19 cellular contexts compared by ENCODE assay signal in the genomic region with DNA sequence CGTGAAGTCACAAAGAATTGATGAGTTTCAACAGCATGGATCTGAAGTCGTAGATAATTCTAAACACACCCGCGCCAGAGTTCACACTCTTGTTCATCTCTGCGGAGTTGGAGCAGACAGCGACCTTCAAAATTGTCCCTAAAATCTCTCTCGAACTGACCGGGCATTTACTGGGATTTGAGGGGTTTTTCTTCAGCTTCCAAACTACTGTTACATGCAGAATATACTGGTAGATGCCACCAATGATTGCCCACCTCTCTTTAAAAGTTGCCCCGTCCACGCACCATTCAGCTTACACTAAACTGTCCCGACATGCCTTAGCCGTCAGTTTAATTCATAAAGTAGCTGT. TPM values are rescaled to one million over a fixed set of nuclear protein-coding genes. Genes with fewer than 3 reads are reported as not detected.
DNase-seq lines count a peak whose midpoint lies in the region; TF ChIP-seq lines count a peak whose summit lies in the region.
"Had no signal": no experiment of that assay in that cellular context is flagged by ENCODE, and none has a peak within 500 bp of the region (broad histone marks: within the 10 kb centered on the region; RNA-seq: fewer than 3 reads in every experiment).

No MANE protein-coding gene starts in this region.

- DNase-seq in BE2C (no peak), endothelial cell (ENCODE audit: low spot score) (no peak), EL (no peak), brain microvascular endothelial cell (no peak), SK-N-DZ (ENCODE audit: low spot score) (no peak)
- DNase-seq in activated naive CD4-positive, alpha-beta T cell (lab: John Stamatoyannopoulos, UW) = no peak
- DNase-seq: activated CD4-positive, alpha-beta T cell treated with anti-CD3 and anti-CD28 coated beads, Interleukin-2, amount 50 U/mL, for 4 hours; activated naive CD4-positive, alpha-beta T cell treated with anti-CD3 and anti-CD28 coated beads, Interleukin-2, amount 10 ng/mL, durations not matched to agents 7 days and 5 days; CD4-positive, alpha-beta memory T cell; DND-41; kidney; midbrain; NCI-H1930; NCI-H446 treated with DMSO at 0.1 percent for 48 hours; nucleus accumbens; stimulated activated naive CD8-positive, alpha-beta T cell treated with anti-CD3 and anti-CD28 coated beads, Interleukin-15, Interleukin-2, amounts not matched to agents 100 U/mL and 50 U/mL, for 24 hours had no signal

- no peak overlapping the region for H3K27ac Mint-ChIP-seq in endothelial cell (ENCODE audit: unreplicated experiment)
- H3K27ac Mint-ChIP-seq in nephron = no peak overlapping the region
- H3K27ac Mint-ChIP-seq: activated naive CD4-positive, alpha-beta T cell treated with anti-CD3 and anti-CD28 coated beads, Interleukin-2, amount 10 ng/mL, durations not matched to agents 7 days and 5 days; CD4-positive, alpha-beta memory T cell; dendritic cell treated with granulocyte-macrophage colony-stimulating factor and Interleukin-4, amounts not matched to agents 40 ng/mL and 50 ng/mL, for 4 days had no signal

- H3K36me3 Mint-ChIP-seq in endothelial cell (ENCODE audit: low read depth, unreplicated experiment) (no peaks in the 10 kb centered on the region), nephron (ENCODE audit: low read depth) (no peaks in the 10 kb centered on the region)
- H3K36me3 Mint-ChIP-seq: activated naive CD4-positive, alpha-beta T cell treated with anti-CD3 and anti-CD28 coated beads, Interleukin-2, amount 10 ng/mL, durations not matched to agents 7 days and 5 days had no signal

- H3K27me3 Mint-ChIP-seq in endothelial cell (ENCODE audit: unreplicated experiment) = peaks cover 22% of the 10 kb centered on the region
- peaks cover 91% of the 10 kb centered on the region for H3K27me3 Mint-ChIP-seq in nephron (ENCODE audit: low read depth)

- H3K4me3 Mint-ChIP-seq in endothelial cell (ENCODE audit: unreplicated experiment) (peak overlapping the region; percentile 82), nephron (peak overlapping the region; percentile 57 to 80 (median 76))
- H3K4me3 Mint-ChIP-seq: activated naive CD4-positive, alpha-beta T cell treated with anti-CD3 and anti-CD28 coated beads, Interleukin-2, amount 10 ng/mL, durations not matched to agents 7 days and 5 days; dendritic cell treated with granulocyte-macrophage colony-stimulating factor and Interleukin-4, amounts not matched to agents 40 ng/mL and 50 ng/mL, for 4 days had no signal

- H3K4me3 ChIP-seq in BE2C (ENCODE audit: low read depth, low read length) = peak overlapping the region; percentile 88
- peak overlapping the region; percentile 60 for H3K4me3 ChIP-seq in HUES6 (ENCODE audit: low read depth, low read length)
- H3K4me3 ChIP-seq in brain microvascular endothelial cell (ENCODE audit: low read depth, low read length) = no peak overlapping the region

- in situ Hi-C loops in brain microvascular endothelial cell (cut with HindIII; ENCODE audit: low pct_ligation_motif_present, low sequenced_read_pairs) = no loop called here

- TF ChIP-seq CTCF in BE2C (IDR thresholded peaks at IDR 0.05; ENCODE audit: low read depth, low read length) (no peak), endothelial cell (IDR thresholded peaks at IDR 0.05; ENCODE audit: unreplicated experiment) (no peak), nephron (IDR thresholded peaks at IDR 0.05; ENCODE audit: unreplicated experiment in 3 of 3) (no peak), brain microvascular endothelial cell (IDR thresholded peaks at IDR 0.05; ENCODE audit: low read depth, low read length, missing control alignments) (no peak)

- H3K9me3 ChIP-seq in BE2C = no peaks in the 10 kb centered on the region
- no peaks in the 10 kb centered on the region for H3K9me3 ChIP-seq in HUES6 (ENCODE audit: control insufficient read depth, insufficient read depth, low read depth, low read length)

- H3K27me3 ChIP-seq in BE2C = no peaks in the 10 kb centered on the region
- H3K27me3 ChIP-seq in HUES6 (ENCODE audit: control insufficient read depth, insufficient read depth, low read length) = peaks cover 100% of the 10 kb centered on the region
- H3K27me3 ChIP-seq in brain microvascular endothelial cell (replicated peaks) = peaks cover 43% of the 10 kb centered on the region

- H3K9me3 Mint-ChIP-seq in endothelial cell (ENCODE audit: unreplicated experiment) (no peaks in the 10 kb centered on the region), nephron (peaks cover under 1% of the 10 kb centered on the region)
- H3K9me3 Mint-ChIP-seq: activated naive CD4-positive, alpha-beta T cell treated with anti-CD3 and anti-CD28 coated beads, Interleukin-2, amount 10 ng/mL, durations not matched to agents 7 days and 5 days; dendritic cell treated with granulocyte-macrophage colony-stimulating factor and Interleukin-4, amounts not matched to agents 40 ng/mL and 50 ng/mL, for 4 days had no signal

- peaks cover 14% of the 10 kb centered on the region for H3K4me1 ChIP-seq in BE2C
- H3K4me1 ChIP-seq in HUES6 (ENCODE audit: control insufficient read depth, insufficient read depth, low read length) = peaks cover 58% of the 10 kb centered on the region

- H3K27ac ChIP-seq in HUES6 (ENCODE audit: low read depth, low read length) (no peak overlapping the region), brain microvascular endothelial cell (no peak overlapping the region)

- no peak overlapping the region for H3K9ac ChIP-seq in HUES6 (ENCODE audit: low read length)

- H3K36me3 ChIP-seq in BE2C (no peaks in the 10 kb centered on the region), HUES6 (ENCODE audit: control insufficient read depth, insufficient read depth, low read length) (no peaks in the 10 kb centered on the region), brain microvascular endothelial cell (replicated peaks) (no peaks in the 10 kb centered on the region)

- H3K4me1 Mint-ChIP-seq in endothelial cell (ENCODE audit: unreplicated experiment) = peaks cover 41% of the 10 kb centered on the region
- peaks cover 41% of the 10 kb centered on the region for H3K4me1 Mint-ChIP-seq in nephron

RNA-seq across cellular contexts. Expression of a gene that starts 5.2 kb away (rescaled TPM):
- 79.9 TPM for polyA plus RNA-seq in BE2C (2012; ENCODE audit: insufficient read depth, insufficient read length, low read depth)
- total RNA-seq in endothelial cell (ENCODE audit: unreplicated experiment) = 0.67 TPM
- 98.5 and 119 TPM in 2 replicates for polyA plus RNA-seq in SK-N-DZ (2014; cell fraction: cytosol; rRNA removed)
- 106 and 141 TPM in 2 replicates for polyA plus RNA-seq in SK-N-DZ (2014; cell fraction: nucleus; rRNA removed)
- total RNA-seq: CD4-positive, alpha-beta memory T cell; kidney had no signal
- polyA plus RNA-seq: CD4-positive, alpha-beta memory T cell had no signal
